11 cellular contexts compared by ENCODE assay signal in the genomic region with DNA sequence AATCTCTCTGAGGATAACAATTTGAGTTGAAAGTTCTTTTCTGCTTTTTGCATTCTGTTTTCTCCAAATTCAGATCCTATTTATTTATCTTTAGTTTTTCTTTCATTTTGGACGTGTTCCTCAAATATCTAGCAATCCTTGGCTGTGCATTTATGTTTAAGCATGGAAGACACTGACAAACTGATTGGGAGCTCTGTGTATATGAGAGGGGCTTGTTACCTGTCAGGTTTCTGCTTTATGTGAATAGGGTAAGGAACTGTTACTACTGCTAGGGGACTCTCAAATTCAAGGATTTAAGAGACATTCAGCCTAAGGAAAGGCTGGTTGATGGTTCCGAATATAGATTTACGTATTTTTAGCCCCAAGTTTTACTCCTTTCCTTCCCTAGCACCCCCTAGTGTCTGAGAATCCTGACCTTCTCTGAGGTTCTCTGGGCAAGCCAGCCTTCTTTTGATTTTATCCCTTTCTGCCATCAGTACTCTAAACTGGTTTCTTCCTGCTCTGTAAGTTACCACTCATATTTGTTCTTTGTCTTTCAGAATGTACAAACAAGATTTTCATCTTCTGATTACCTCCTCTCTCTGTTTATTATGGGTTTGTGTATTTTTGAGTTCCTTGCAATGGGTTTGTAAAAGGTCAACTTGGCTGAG. TPM values are rescaled to one million over a fixed set of nuclear protein-coding genes. Genes with fewer than 3 reads are reported as not detected.
A peak's percentile ranks its signal among the peaks of the same experiment; 100 is the strongest.
DNase-seq lines count a peak whose midpoint lies in the region; ATAC-seq, FAIRE-seq and TF ChIP-seq lines count a peak whose summit lies in the region.
"Had no signal": no experiment of that assay in that cellular context is flagged by ENCODE, and none has a peak within 500 bp of the region (broad histone marks: within the 10 kb centered on the region; RNA-seq: fewer than 3 reads in every experiment).

No MANE protein-coding gene starts in this region.

- H3K36me3 Mint-ChIP-seq in CD4-positive, alpha-beta T cell (ENCODE audit: low read depth) = peaks cover 76% of the 10 kb centered on the region
- peaks cover 14% of the 10 kb centered on the region for H3K36me3 Mint-ChIP-seq in natural killer cell treated with Interleukin-12 subunit alpha and Interleukin-12 subunit beta and Interleukin-15 and Interleukin-18, amount 100 ng/mL, for 72 hours

- H3K4me1 Mint-ChIP-seq in CD4-positive, alpha-beta T cell (ENCODE audit: low read depth) = peaks cover 63% of the 10 kb centered on the region
- peaks cover 26 to 40% of the 10 kb centered on the region in 2 donors for H3K4me1 Mint-ChIP-seq in natural killer cell treated with Interleukin-12 subunit alpha and Interleukin-12 subunit beta and Interleukin-15 and Interleukin-18, amount 100 ng/mL, for 72 hours (ENCODE audit: low read depth in 2 of 2)

- no peak overlapping the region for H2AFZ ChIP-seq in K562 (ENCODE audit: low read depth, low read length)

- no peaks in the 10 kb centered on the region for H4K20me1 ChIP-seq in K562 (replicated peaks; ENCODE audit: control insufficient read depth, insufficient read depth, low read length)

- intact Hi-C loops in CD4-positive, alpha-beta T cell (cut with DNase I, micrococcal nuclease) = no loop called here
- intact Hi-C loops in K562 (cut with micrococcal nuclease) (no loop called here), stomach (cut with DNase I; ENCODE audit: low total_unique reads) (no loop called here)

- H3K36me3 ChIP-seq in K562 (ENCODE audit: control insufficient read depth, insufficient read depth, low read length) = peaks cover 31% of the 10 kb centered on the region; the same call in 2 of the 3 replicates
- peaks cover 10 to 34% (median 23%) of the 10 kb centered on the region in 4 donors for H3K36me3 ChIP-seq in stomach

- TF ChIP-seq POLR2A in K562 (conservative IDR thresholded peaks at IDR 0.05) = no peak
- TF ChIP-seq POLR2A in stomach (IDR thresholded peaks at IDR 0.05) = no peak

- 19% methylated on average over 3 of the region's 3 CpGs for WGBS in K562 (ENCODE audit: insufficient coverage, low coverage, missing lambda C conversion rate)
- 46 to 60% (median 57%) methylated on average over 3 of the region's 3 CpGs for WGBS in stomach, 5 donors

- no peaks in the 10 kb centered on the region for H3K27me3 Mint-ChIP-seq in CD4-positive, alpha-beta T cell
- no peaks in the 10 kb centered on the region for H3K27me3 Mint-ChIP-seq in natural killer cell treated with Interleukin-12 subunit alpha and Interleukin-12 subunit beta and Interleukin-15 and Interleukin-18, amount 100 ng/mL, for 72 hours

- no peak overlapping the region for H3K4me2 ChIP-seq in K562 (ENCODE audit: insufficient read depth, low read length)

- H3K9me1 ChIP-seq in K562 (ENCODE audit: control insufficient read depth, insufficient read depth, low read length) = no peaks in the 10 kb centered on the region

- no TSS peak for BruUV-seq in K562 (replicated peaks; lab: Mats Ljungman, UMichigan)

- no peak for TF ChIP-seq EP300 in K562 (IDR thresholded peaks at IDR 0.05; ENCODE audit: low read length)
- TF ChIP-seq EP300 in stomach (IDR thresholded peaks at IDR 0.05) = no peak

- peak; percentile 56 for FAIRE-seq in K562 (lab: Jason Lieb, UNC)

- no peak for DNase-seq in CD4-positive, alpha-beta T cell
- peak; percentile 16 to 47 for DNase-seq in Kasumi-1 (lab: John Stamatoyannopoulos, UW)
- peak; percentile 12 to 34 (median 20) for DNase-seq in K562 (ENCODE audit: extremely low read depth in 1 of 4, low spot score in 3 of 4)
- no peak for DNase-seq in natural killer cell treated with Interleukin-12 subunit alpha and Interleukin-12 subunit beta and Interleukin-15 and Interleukin-18, amount 100 ng/mL, for 72 hours (ENCODE audit: low spot score)
- no peak for DNase-seq in GM19240 (ENCODE audit: insufficient read length, low spot score)
- no peak for DNase-seq in SKM-1 (lab: John Stamatoyannopoulos, UW; ENCODE audit: unreplicated experiment)
- DNase-seq in stomach = no peak
- DNase-seq in NCI-H1694 treated with DMSO at 0.1 percent for 48 hours (lab: John Stamatoyannopoulos, UW) = no peak
- DNase-seq: activated gamma-delta T cell treated with Interleukin-2 at 50 U/mL for 16 hours; NCI-H2029 treated with DMSO at 0.1 percent for 48 hours; stimulated activated CD8-positive, alpha-beta memory T cell treated with anti-CD3 and anti-CD28 coated beads, Interleukin-4, amount 100 ng/mL, for 48 hours had no signal

- ATAC-seq in CD4-positive, alpha-beta T cell (ENCODE audit: poor library complexity) = peak; percentile 54
- ATAC-seq in K562 = peak; percentile 79
- ATAC-seq in natural killer cell treated with Interleukin-12 subunit alpha and Interleukin-12 subunit beta and Interleukin-15 and Interleukin-18, amount 100 ng/mL, for 72 hours = no peak

- POLR2A ChIA-PET in CD4-positive, alpha-beta T cell (lab: Charles Lee) = interaction anchor here (0.6 to 1.6 kb wide), 4 partner anchors 30 to 185 kb away, joined by 3 to 7 read pairs (median 4); a partner anchor contains a TSS
- POLR2A ChIA-PET in K562 (lab: Yijun Ruan, JAX) = no interaction called here

- H3K4me3 Mint-ChIP-seq in CD4-positive, alpha-beta T cell = peak overlapping the region; percentile 85
- peak overlapping the region; percentile 73 for H3K4me3 Mint-ChIP-seq in natural killer cell treated with Interleukin-12 subunit alpha and Interleukin-12 subunit beta and Interleukin-15 and Interleukin-18, amount 100 ng/mL, for 72 hours

- no peak overlapping the region for H3K9ac ChIP-seq in K562 (ENCODE audit: insufficient read depth in 1 of 2, low read depth in 2 of 2, low read length in 2 of 2)

- H3K4me1 ChIP-seq in K562 (replicated peaks in 1 of 2; ENCODE audit: control insufficient read depth in 2 of 2, insufficient read depth in 2 of 2, low read length in 2 of 2) = peaks cover 0 to 3% of the 10 kb centered on the region in 2 experiments; a peak in 2 of 5 replicates
- peaks cover 0 to 29% (median 12%) of the 10 kb centered on the region in 4 donors for H3K4me1 ChIP-seq in stomach

- H3K27me3 ChIP-seq in CD4-positive, alpha-beta T cell (ENCODE audit: control insufficient read depth, insufficient read depth, low read length) = no peaks in the 10 kb centered on the region
- H3K27me3 ChIP-seq in K562 (ENCODE audit: control insufficient read depth in 2 of 2, insufficient read depth in 2 of 2, low read length in 2 of 2) (no peaks in the 10 kb centered on the region), stomach (no peaks in the 10 kb centered on the region)

- H3K79me2 ChIP-seq in K562 (ENCODE audit: control insufficient read depth, insufficient read depth, low read length) = peaks cover 42% of the 10 kb centered on the region

- H3K9me3 Mint-ChIP-seq in CD4-positive, alpha-beta T cell = peaks cover 3% of the 10 kb centered on the region
- no peaks in the 10 kb centered on the region for H3K9me3 Mint-ChIP-seq in natural killer cell treated with Interleukin-12 subunit alpha and Interleukin-12 subunit beta and Interleukin-15 and Interleukin-18, amount 100 ng/mL, for 72 hours

- H3K27ac Mint-ChIP-seq in CD4-positive, alpha-beta T cell = peak overlapping the region; percentile 70
- H3K27ac Mint-ChIP-seq in natural killer cell treated with Interleukin-12 subunit alpha and Interleukin-12 subunit beta and Interleukin-15 and Interleukin-18, amount 100 ng/mL, for 72 hours = peak overlapping the region; percentile 84 to 93

- peak; percentile 50 for TF ChIP-seq CTCF in CD4-positive, alpha-beta T cell (IDR thresholded peaks at IDR 0.05)
- TF ChIP-seq CTCF in K562 (IDR thresholded peaks at IDR 0.05 in 2 of 3, conservative IDR thresholded peaks at IDR 0.05 in 1 of 3; ENCODE audit: insufficient read depth in 2 of 3, low read depth in 1 of 3, low read length in 3 of 3) = peak; percentile 11 to 56 (median 40); a peak in 3 of 6 replicates
- TF ChIP-seq CTCF in stomach (IDR thresholded peaks at IDR 0.05) = no peak

- H3K4me3 ChIP-seq in K562 = no peak overlapping the region
- H3K4me3 ChIP-seq in stomach = no peak overlapping the region

- in situ Hi-C loops in K562 (cut with MboI) = no loop called here

- H3K9me3 ChIP-seq in CD4-positive, alpha-beta T cell (ENCODE audit: control insufficient read depth, low read length) = no peaks in the 10 kb centered on the region
- H3K9me3 ChIP-seq in K562 (replicated peaks; ENCODE audit: control insufficient read depth, insufficient read depth, low read depth, low read length) (no peaks in the 10 kb centered on the region), stomach (no peaks in the 10 kb centered on the region)

- H3K27ac ChIP-seq in CD4-positive, alpha-beta T cell (ENCODE audit: low read depth, low read length) = peak overlapping the region; percentile 16
- no peak overlapping the region for H3K27ac ChIP-seq in K562 (ENCODE audit: extremely low read depth, low read depth, low read length)
- H3K27ac ChIP-seq in stomach = no peak overlapping the region

- TF ChIP-seq RAD21 in K562 (CRISPR knock-in tag; conservative IDR thresholded peaks at IDR 0.05 in 1 of 2, IDR thresholded peaks at IDR 0.05 in 1 of 2) = peak; percentile 23 to 41; a peak in 3 of 4 replicates

- CTCF ChIA-PET in CD4-positive, alpha-beta T cell (lab: Charles Lee) = interaction anchor here (1.1 to 2.2 kb wide), 2 partner anchors 11 to 30 kb away, joined by 4 to 8 read pairs; a partner anchor contains a TSS
- CTCF ChIA-PET in K562 (lab: Yijun Ruan, JAX; ENCODE audit: low intra/inter-chr PET ratio) = interaction anchor here (1.1 to 2.0 kb wide), 3 partner anchors 181 to 185 kb away, joined by 3 to 7 read pairs (median 6); a partner anchor contains a TSS

RNA-seq across cellular contexts. Expression of a gene that starts 30.5 kb away (rescaled TPM):
- 10 to 100 TPM; 87.2 to 88.6 TPM for total RNA-seq in CD4-positive, alpha-beta T cell
- total RNA-seq in K562 (2011; cell fraction: chromatin; rRNA removed; ENCODE audit: low replicate concordance) = 21.6 and 92.8 TPM in 2 replicates
- 9.3 and 11.4 TPM in 2 replicates for total RNA-seq in K562 (2011; cell fraction: nucleolus; rRNA removed)
- total RNA-seq in K562 (2011; cell fraction: nucleoplasm; rRNA removed) = 45.4 and 78.9 TPM in 2 replicates
- 9.1 and 10.3 TPM in 2 replicates for total RNA-seq in K562 (2014; rRNA removed)
- total RNA-seq in K562 (2014; rRNA removed; fragmentation: Illumina TruSeq; extraction: Trizol) = 15.1 and 17.1 TPM in 2 replicates
- total RNA-seq in K562 (2015; rRNA removed; fragmentation: Illumina TruSeq; extraction: Trizol) = 14.9 and 15.9 TPM in 2 replicates
- 28.8 and 32.6 TPM in 2 replicates for total RNA-seq in K562 (2021)
- polyA plus RNA-seq in K562 (2011; rRNA removed) = 7.2 and 7.8 TPM in 2 replicates
- 2.1 and 3.6 TPM in 2 replicates for polyA plus RNA-seq in K562 (2011; cell fraction: cytosol; rRNA removed)
- 22.2 and 26.1 TPM in 2 replicates for polyA plus RNA-seq in K562 (2011; cell fraction: nucleus; rRNA removed)
- 23.3 and 26.0 TPM in 2 replicates for polyA plus RNA-seq in K562 (2012)
- 29.9 and 32.7 TPM in 2 replicates for polyA plus RNA-seq in K562 (2014; fragmentation: Illumina TruSeq; extraction: Trizol)
- polyA plus RNA-seq in K562 (2014; fragmentation: Nextera tagmentation; extraction: Ambion mirVana) = 1 to 10 TPM; 7.3 to 8.6 TPM
- 13.9 and 14.6 TPM in 2 replicates for polyA plus RNA-seq in K562 (2014; rRNA removed)
- 15.4 and 19.7 TPM in 2 replicates for polyA minus RNA-seq in K562 (2011; rRNA and poly(A)+ RNA removed)
- polyA minus RNA-seq in K562 (2011; cell fraction: cytosol; rRNA and poly(A)+ RNA removed) = 10.2 and 10.6 TPM in 2 replicates
- polyA minus RNA-seq in K562 (2011; cell fraction: nucleus; rRNA and poly(A)+ RNA removed) = 20.2 and 37.8 TPM in 2 replicates
- total RNA-seq in natural killer cell treated with Interleukin-12 subunit alpha and Interleukin-12 subunit beta and Interleukin-15 and Interleukin-18, amount 100 ng/mL, for 72 hours = 10 to 100 TPM; 53.6 to 74.8 TPM
- total RNA-seq in stomach = 100 to 1,000 TPM in 1 of 5 donors, 10 to 100 TPM in 4; 29.2 to 114 (median 70.4) TPM
- 10 to 100 TPM; 11.9 to 13.7 (median 12.5) TPM for polyA plus RNA-seq in stomach

Comparison
In these comparisons a context has a peak if more than half of its experiments do, and no peak if none do; other contexts are left out.
1. ATAC-seq: peak in CD4-positive, alpha-beta T cell (single experiment) and K562 (single experiment); none in natural killer cell treated with Interleukin-12 subunit alpha and Interleukin-12 subunit beta and Interleukin-15 and Interleukin-18, amount 100 ng/mL, for 72 hours (0 of 2).
2. DNase-seq: peak in Kasumi-1 (2 of 2) and K562 (4 of 4); none in CD4-positive, alpha-beta T cell (0 of 10), natural killer cell treated with Interleukin-12 subunit alpha and Interleukin-12 subunit beta and Interleukin-15 and Interleukin-18, amount 100 ng/mL, for 72 hours (single experiment), GM19240 (single experiment), SKM-1 (single experiment), stomach (single experiment) and NCI-H1694 treated with DMSO at 0.1 percent for 48 hours (single experiment).
3. CTCF ChIP-seq: peak in CD4-positive, alpha-beta T cell (single experiment) and K562 (3 of 3); none in stomach (0 of 7).